In genomic region chr20:21808139-21808538, GRCh38 we compare ENCODE assay signal across 22 cellular contexts.
"Had no signal": no experiment of that assay in that cellular context is flagged by ENCODE, and none has a peak within 500 bp of the region (broad histone marks: within the 10 kb centered on the region; RNA-seq: fewer than 3 reads in every experiment).

No MANE protein-coding gene starts in this region.

- H3K4me3 ChIP-seq: MG63, SJSA1, SK-N-MC had no signal

- H3K27me3 ChIP-seq: MG63, SJSA1 had no signal

- H3K27ac ChIP-seq: HL-60, SJSA1, SK-N-MC had no signal

- H3K4me1 ChIP-seq: SJSA1 had no signal

- DNase-seq: Karpas-422, KG1, MG63, NCI-H1092, NCI-H1105 treated with DMSO at 0.1 percent for 48 hours, NCI-H1417 treated with DMSO at 0.1 percent for 48 hours, NCI-H146, NCI-H187, NCI-H2029, NCI-H2081 treated with DMSO at 0.1 percent for 48 hours, NCI-H2171 treated with DMSO at 0.1 percent for 48 hours, NCI-H345, NCI-H446 treated with DMSO at 0.1 percent for 48 hours, NCI-H510A treated with DMSO at 0.1 percent for 48 hours, NCI-H526, NCI-H82, Right ventricle myocardium superior, RPMI8226, SIG-M5 had no signal
